8 cellular contexts compared by ENCODE assay signal in the genomic region with DNA sequence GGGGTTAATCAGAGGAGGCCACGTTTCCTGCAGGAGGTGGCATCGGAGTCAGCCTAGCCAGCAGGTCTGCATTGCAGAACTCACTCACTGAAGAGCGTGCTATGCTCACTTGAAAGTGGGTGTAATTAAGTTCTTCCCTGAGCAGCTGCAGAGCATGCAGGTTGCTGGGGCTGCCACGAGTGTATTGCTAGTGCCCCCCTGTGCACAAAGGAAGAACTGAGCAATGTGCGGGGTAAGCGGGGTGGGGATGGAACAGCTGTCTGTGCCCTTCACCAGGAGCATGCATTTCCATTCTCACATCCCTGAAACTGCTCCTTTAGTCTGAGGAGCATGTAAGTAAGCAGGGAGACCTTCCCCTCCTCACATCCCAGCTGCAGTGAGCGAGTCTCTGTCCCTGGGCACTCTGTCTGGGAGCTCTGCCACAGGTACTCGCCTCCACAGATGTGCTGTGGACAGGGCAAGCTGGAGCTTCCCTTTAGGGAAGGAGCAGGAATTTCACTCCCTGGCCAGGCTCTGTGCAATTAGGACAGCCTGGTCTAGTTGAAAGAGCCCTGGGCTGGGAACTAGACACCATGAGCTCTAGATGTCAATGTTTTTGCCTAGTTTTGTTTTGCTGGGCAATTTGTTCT.
DNase-seq lines count a peak whose midpoint lies in the region; ATAC-seq and TF ChIP-seq lines count a peak whose summit lies in the region.

No MANE protein-coding gene starts in this region.

- no peak overlapping the region for H3K27ac Mint-ChIP-seq in GM23338
- no peak overlapping the region for H3K27ac Mint-ChIP-seq in natural killer cell treated with Interleukin-12 subunit alpha and Interleukin-12 subunit beta and Interleukin-15 and Interleukin-18, amount 100 ng/mL, for 72 hours
- H3K27ac Mint-ChIP-seq in stimulated activated memory B cell treated with anti-CD40 and anti-IgM and Interleukin-4, amounts not matched to agents 10 μg/mL and 1 μg/mL and 100 μg/mL, for 72 hours, result no peak overlapping the region

- no peak overlapping the region for H3K27ac ChIP-seq in GM23338 (ENCODE audit: low read depth)
- H3K27ac ChIP-seq in VCaP, result no peak overlapping the region

- peaks cover 21% of the 10 kb centered on the region for H3K4me1 Mint-ChIP-seq in GM23338
- no peaks in the 10 kb centered on the region for H3K4me1 Mint-ChIP-seq in natural killer cell treated with Interleukin-12 subunit alpha and Interleukin-12 subunit beta and Interleukin-15 and Interleukin-18, amount 100 ng/mL, for 72 hours (ENCODE audit: low read depth in 2 of 2)
- H3K4me1 Mint-ChIP-seq in stimulated activated memory B cell treated with anti-CD40 and anti-IgM and Interleukin-4, amounts not matched to agents 10 μg/mL and 1 μg/mL and 100 μg/mL, for 72 hours, result no peaks in the 10 kb centered on the region

- no peaks in the 10 kb centered on the region for H3K79me2 ChIP-seq in GM23338 (replicated peaks; ENCODE audit: insufficient read depth)

- peaks cover 1% of the 10 kb centered on the region for H3K27me3 Mint-ChIP-seq in GM23338 (ENCODE audit: insufficient read depth, low read depth, poor library complexity)
- no peaks in the 10 kb centered on the region for H3K27me3 Mint-ChIP-seq in natural killer cell treated with Interleukin-12 subunit alpha and Interleukin-12 subunit beta and Interleukin-15 and Interleukin-18, amount 100 ng/mL, for 72 hours
- no peaks in the 10 kb centered on the region for H3K27me3 Mint-ChIP-seq in stimulated activated memory B cell treated with anti-CD40 and anti-IgM and Interleukin-4, amounts not matched to agents 10 μg/mL and 1 μg/mL and 100 μg/mL, for 72 hours

- peaks cover 7% of the 10 kb centered on the region; the same call in 1 of the 2 replicates for H3K9me2 ChIP-seq in GM23338 (ENCODE audit: insufficient read depth)

- no peaks in the 10 kb centered on the region for H3K27me3 ChIP-seq in GM23338 (ENCODE audit: insufficient read depth)

- H3K36me3 ChIP-seq in GM23338 (ENCODE audit: insufficient read depth), result no peaks in the 10 kb centered on the region

- H3K4me1 ChIP-seq in GM23338 (ENCODE audit: insufficient read depth), result peaks cover 31% of the 10 kb centered on the region

- DNase-seq in GM12864 (ENCODE audit: low read depth) (peak; percentile 53), GM23338 (ENCODE audit: low spot score) (peak; percentile 79), NCI-H1105 (lab: John Stamatoyannopoulos, UW) (peak; percentile 94), iPS DF 4.7 (ENCODE audit: extremely low read depth, low spot score) (peak; percentile 41), cerebellar nuclear complex (lab: John Stamatoyannopoulos, UW) (no peak)
- no peak for DNase-seq in natural killer cell treated with Interleukin-12 subunit alpha and Interleukin-12 subunit beta and Interleukin-15 and Interleukin-18, amount 100 ng/mL, for 72 hours (ENCODE audit: low spot score)

- H3F3A ChIP-seq in GM23338 (replicated peaks; ENCODE audit: low read depth), result no peaks in the 10 kb centered on the region

- no peaks in the 10 kb centered on the region for H3K36me3 Mint-ChIP-seq in GM23338 (ENCODE audit: low read depth)
- H3K36me3 Mint-ChIP-seq in natural killer cell treated with Interleukin-12 subunit alpha and Interleukin-12 subunit beta and Interleukin-15 and Interleukin-18, amount 100 ng/mL, for 72 hours, result peaks cover 4% of the 10 kb centered on the region
- no peaks in the 10 kb centered on the region for H3K36me3 Mint-ChIP-seq in stimulated activated memory B cell treated with anti-CD40 and anti-IgM and Interleukin-4, amounts not matched to agents 10 μg/mL and 1 μg/mL and 100 μg/mL, for 72 hours

- no peak overlapping the region for H3K4me2 ChIP-seq in GM23338

- H3K4me3 Mint-ChIP-seq in GM23338, result no peak overlapping the region
- H3K4me3 Mint-ChIP-seq in natural killer cell treated with Interleukin-12 subunit alpha and Interleukin-12 subunit beta and Interleukin-15 and Interleukin-18, amount 100 ng/mL, for 72 hours, result no peak overlapping the region
- H3K4me3 Mint-ChIP-seq in stimulated activated memory B cell treated with anti-CD40 and anti-IgM and Interleukin-4, amounts not matched to agents 10 μg/mL and 1 μg/mL and 100 μg/mL, for 72 hours, result no peak overlapping the region

- peak; percentile 89 for TF ChIP-seq CTCF in GM12864 (IDR thresholded peaks at IDR 0.05; ENCODE audit: low read depth, low read length, missing control alignments)
- peak; percentile 62 to 89 for TF ChIP-seq CTCF in GM23338 (conservative IDR thresholded peaks at IDR 0.05; ENCODE audit: low read depth in 2 of 2)
- TF ChIP-seq CTCF in VCaP (conservative IDR thresholded peaks at IDR 0.05), result peak; percentile 72

- H2AFZ ChIP-seq in GM23338, result peak overlapping the region; percentile 93

- no peaks in the 10 kb centered on the region for H4K20me1 ChIP-seq in GM23338 (replicated peaks; ENCODE audit: insufficient read depth)

- ATAC-seq in GM23338, result peak; percentile 82
- no peak for ATAC-seq in natural killer cell treated with Interleukin-12 subunit alpha and Interleukin-12 subunit beta and Interleukin-15 and Interleukin-18, amount 100 ng/mL, for 72 hours
- no peak for ATAC-seq in stimulated activated memory B cell treated with anti-CD40 and anti-IgM and Interleukin-4, amounts not matched to agents 10 μg/mL and 1 μg/mL and 100 μg/mL, for 72 hours

- H3K4me3 ChIP-seq in GM12864 (ENCODE audit: low read depth, low read length) (no peak overlapping the region), GM23338 (no peak overlapping the region)

- H3K9me3 Mint-ChIP-seq in GM23338, result no peaks in the 10 kb centered on the region
- H3K9me3 Mint-ChIP-seq in natural killer cell treated with Interleukin-12 subunit alpha and Interleukin-12 subunit beta and Interleukin-15 and Interleukin-18, amount 100 ng/mL, for 72 hours, result peaks cover 20% of the 10 kb centered on the region
- H3K9me3 Mint-ChIP-seq in stimulated activated memory B cell treated with anti-CD40 and anti-IgM and Interleukin-4, amounts not matched to agents 10 μg/mL and 1 μg/mL and 100 μg/mL, for 72 hours, result peaks cover 9% of the 10 kb centered on the region

TF ChIP-seq in GM23338, 12 proteins besides CTCF, POLR2A, EP300 and RAD21:
- TF ChIP-seq, protein P1, sequence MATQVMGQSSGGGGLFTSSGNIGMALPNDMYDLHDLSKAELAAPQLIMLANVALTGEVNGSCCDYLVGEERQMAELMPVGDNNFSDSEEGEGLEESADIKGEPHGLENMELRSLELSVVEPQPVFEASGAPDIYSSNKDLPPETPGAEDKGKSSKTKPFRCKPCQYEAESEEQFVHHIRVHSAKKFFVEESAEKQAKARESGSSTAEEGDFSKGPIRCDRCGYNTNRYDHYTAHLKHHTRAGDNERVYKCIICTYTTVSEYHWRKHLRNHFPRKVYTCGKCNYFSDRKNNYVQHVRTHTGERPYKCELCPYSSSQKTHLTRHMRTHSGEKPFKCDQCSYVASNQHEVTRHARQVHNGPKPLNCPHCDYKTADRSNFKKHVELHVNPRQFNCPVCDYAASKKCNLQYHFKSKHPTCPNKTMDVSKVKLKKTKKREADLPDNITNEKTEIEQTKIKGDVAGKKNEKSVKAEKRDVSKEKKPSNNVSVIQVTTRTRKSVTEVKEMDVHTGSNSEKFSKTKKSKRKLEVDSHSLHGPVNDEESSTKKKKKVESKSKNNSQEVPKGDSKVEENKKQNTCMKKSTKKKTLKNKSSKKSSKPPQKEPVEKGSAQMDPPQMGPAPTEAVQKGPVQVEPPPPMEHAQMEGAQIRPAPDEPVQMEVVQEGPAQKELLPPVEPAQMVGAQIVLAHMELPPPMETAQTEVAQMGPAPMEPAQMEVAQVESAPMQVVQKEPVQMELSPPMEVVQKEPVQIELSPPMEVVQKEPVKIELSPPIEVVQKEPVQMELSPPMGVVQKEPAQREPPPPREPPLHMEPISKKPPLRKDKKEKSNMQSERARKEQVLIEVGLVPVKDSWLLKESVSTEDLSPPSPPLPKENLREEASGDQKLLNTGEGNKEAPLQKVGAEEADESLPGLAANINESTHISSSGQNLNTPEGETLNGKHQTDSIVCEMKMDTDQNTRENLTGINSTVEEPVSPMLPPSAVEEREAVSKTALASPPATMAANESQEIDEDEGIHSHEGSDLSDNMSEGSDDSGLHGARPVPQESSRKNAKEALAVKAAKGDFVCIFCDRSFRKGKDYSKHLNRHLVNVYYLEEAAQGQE (IDR thresholded peaks at IDR 0.05; ENCODE audit: unreplicated experiment), result no peak

Comparison
In these comparisons a context has a peak if more than half of its experiments do, and no peak if none do; other contexts are left out.
1. DNase-seq: peak in GM12864 (single experiment), GM23338 (single experiment), NCI-H1105 (single experiment) and iPS DF 4.7 (single experiment); none in cerebellar nuclear complex (0 of 2) and natural killer cell treated with Interleukin-12 subunit alpha and Interleukin-12 subunit beta and Interleukin-15 and Interleukin-18, amount 100 ng/mL, for 72 hours (single experiment).
2. Peak in every context shown above with its lines, with median percentiles within 50 percentile points of each other: CTCF ChIP-seq.